ENCODE assay signal across 35 cellular contexts in the genomic region with DNA sequence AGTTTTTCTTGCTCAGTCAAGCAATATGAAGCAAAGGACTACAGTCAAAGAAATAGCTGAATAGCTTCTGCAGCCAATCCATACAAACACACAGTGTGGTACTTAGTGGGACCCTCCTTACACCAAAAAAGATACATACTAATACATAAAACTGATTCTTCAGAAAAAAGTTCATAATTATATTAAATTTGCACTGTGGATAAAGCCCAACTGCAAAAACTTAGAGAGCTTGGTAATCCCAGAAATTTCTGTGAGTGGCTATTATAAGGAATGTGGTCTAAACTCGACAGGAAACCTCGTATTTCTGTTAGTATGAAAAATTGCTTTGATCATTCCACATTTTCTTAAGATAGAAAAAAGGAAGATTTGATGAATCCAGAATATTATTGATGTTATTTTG.
"Had no signal": no experiment of that assay in that cellular context is flagged by ENCODE, and none has a peak within 500 bp of the region (broad histone marks: within the 10 kb centered on the region; RNA-seq: fewer than 3 reads in every experiment).

No MANE protein-coding gene starts in this region.

- H3K27me3 ChIP-seq: MG63 had no signal

- DNase-seq: Karpas-422, Kasumi-1, MG63, MM.1S, MV-4-11, NCI-H1048, NCI-H1092, NCI-H1092 treated with DMSO at 0.1 percent for 48 hours, NCI-H1105, NCI-H1105 treated with DMSO at 0.1 percent for 48 hours, NCI-H1417, NCI-H1417 treated with DMSO at 0.1 percent for 48 hours, NCI-H1436, NCI-H1436 treated with DMSO at 0.1 percent for 48 hours, NCI-H146, NCI-H1694, NCI-H1694 treated with DMSO at 0.1 percent for 48 hours, NCI-H187, NCI-H187 treated with DMSO at 0.1 percent for 48 hours, NCI-H1930, NCI-H2029, NCI-H2029 treated with DMSO at 0.1 percent for 48 hours, NCI-H2081, NCI-H2081 treated with DMSO at 0.1 percent for 48 hours, NCI-H2107, NCI-H2171, NCI-H2171 treated with DMSO at 0.1 percent for 48 hours, NCI-H2227 treated with DMSO at 0.1 percent for 48 hours, NCI-H226, NCI-H345, NCI-H446, NCI-H446 treated with DMSO at 0.1 percent for 48 hours, NCI-H510A, NCI-H510A treated with DMSO at 0.1 percent for 48 hours, NCI-H524 had no signal

- H3K9me3 ChIP-seq: MG63 had no signal

- H3K4me3 ChIP-seq: MG63 had no signal

- H3K36me3 ChIP-seq: MG63 had no signal
